21 cellular contexts compared by ENCODE assay signal in genomic region chr20:32597714-32598113, GRCh38. TPM values are rescaled to one million over a fixed set of nuclear protein-coding genes. Genes with fewer than 3 reads are reported as not detected.
DNase-seq lines count a peak whose midpoint lies in the region; ATAC-seq and TF ChIP-seq lines count a peak whose summit lies in the region.
"Had no signal": no experiment of that assay in that cellular context is flagged by ENCODE, and none has a peak within 500 bp of the region (broad histone marks: within the 10 kb centered on the region; RNA-seq: fewer than 3 reads in every experiment).

No MANE protein-coding gene starts in this region.

- no peaks in the 10 kb centered on the region for H3K9me3 ChIP-seq in HEK293 (ENCODE audit: control insufficient read depth, insufficient read depth, low read depth, low read length)
- H3K9me3 ChIP-seq: A549; BE2C; BLaER1 treated with 17β-estradiol and CSF1 and Interleukin-3, amounts not matched to agents 10 nM and 100 nM had no signal

- H3K4me3 Mint-ChIP-seq in WTC11: no peak overlapping the region
- no peak overlapping the region for H3K4me3 Mint-ChIP-seq in neural crest cell
- H3K4me3 Mint-ChIP-seq: CD14-positive monocyte; CD4-positive, alpha-beta T cell had no signal

- no peaks in the 10 kb centered on the region for H3K36me3 ChIP-seq in HEK293 (ENCODE audit: control insufficient read depth in 2 of 2, insufficient read depth in 1 of 2, low read length in 2 of 2)
- H3K36me3 ChIP-seq: BE2C; BLaER1 treated with 17β-estradiol and CSF1 and Interleukin-3, amounts not matched to agents 10 nM and 100 nM had no signal

- H3K9me3 Mint-ChIP-seq in WTC11 (no peaks in the 10 kb centered on the region), neural crest cell (no peaks in the 10 kb centered on the region)
- H3K9me3 Mint-ChIP-seq: CD14-positive monocyte; CD4-positive, alpha-beta T cell had no signal

- DNase-seq in WTC11 (ENCODE audit: low spot score): no peak
- DNase-seq in neural crest cell (ENCODE audit: low read depth, low spot score): no peak
- no peak for DNase-seq in NCI-H1694 (lab: John Stamatoyannopoulos, UW)
- DNase-seq: 8988T; ACHN; AML-193; BE2C; Calu3; CD4-positive, alpha-beta T cell; COR-L47; DMS53; DMS79 treated with DMSO at 0.1 percent for 48 hours; GF-D8; GOT3; HCEC 1CT had no signal

- no peak for TF ChIP-seq POLR2A in GM18505 (IDR thresholded peaks at IDR 0.05; ENCODE audit: borderline replicate concordance, extremely low read depth, insufficient read depth, insufficient read length)

- no peak for TF ChIP-seq CTCF in HEK293 (tag by site-specific recombination; IDR thresholded peaks at IDR 0.05)
- no peak for TF ChIP-seq CTCF in WTC11 (IDR thresholded peaks at IDR 0.05)
- no peak for TF ChIP-seq CTCF in neural crest cell (conservative IDR thresholded peaks at IDR 0.05)

- no peaks in the 10 kb centered on the region for H3K4me1 ChIP-seq in HEK293 (ENCODE audit: control insufficient read depth, insufficient read depth, low read length)
- H3K4me1 ChIP-seq: A549, BE2C had no signal

- H3K4me3 ChIP-seq in HEK293 (ENCODE audit: low read depth, low read length): no peak overlapping the region
- H3K4me3 ChIP-seq: A549; BLaER1 treated with 17β-estradiol and CSF1 and Interleukin-3, amounts not matched to agents 10 nM and 100 nM had no signal

- no peaks in the 10 kb centered on the region; the same call in 1 of the 2 replicates for H3K27me3 Mint-ChIP-seq in WTC11 (ENCODE audit: low read depth)
- no peaks in the 10 kb centered on the region for H3K27me3 Mint-ChIP-seq in neural crest cell (ENCODE audit: low read depth)
- H3K27me3 Mint-ChIP-seq: CD4-positive, alpha-beta T cell had no signal

- CTCF ChIA-PET in HEK293 (lab: Yijun Ruan, JAX) (interaction anchor here (0.7 to 1.0 kb wide), 2 partner anchors 32 to 55 kb away, joined by 3 to 4 read pairs; no protein-coding TSS in a partner anchor), WTC11 (lab: Charles Lee) (interaction anchor here (0.9 kb wide), 1 partner anchor 76 kb away, joined by 4 read pairs; no protein-coding TSS in a partner anchor)

- H3K4me1 Mint-ChIP-seq in WTC11 (no peaks in the 10 kb centered on the region), neural crest cell (no peaks in the 10 kb centered on the region)

- no peak overlapping the region for H3K27ac ChIP-seq in HEK293 (ENCODE audit: extremely low read depth, low read depth, low read length)
- H3K27ac ChIP-seq: A549 had no signal

- ATAC-seq in WTC11 (no peak), GM18505 (IDR thresholded peaks at IDR 0.05; ENCODE audit: unreplicated experiment) (no peak), HG03469 (IDR thresholded peaks at IDR 0.05; ENCODE audit: unreplicated experiment) (no peak)
- ATAC-seq: A549 had no signal

- POLR2A ChIA-PET in HEK293 (lab: Yijun Ruan, JAX) (no interaction called here), WTC11 (lab: Charles Lee) (no interaction called here)

- H3K36me3 Mint-ChIP-seq in WTC11 (no peaks in the 10 kb centered on the region), neural crest cell (ENCODE audit: low read depth) (no peaks in the 10 kb centered on the region)
- H3K36me3 Mint-ChIP-seq: CD14-positive monocyte had no signal

- H3K27ac Mint-ChIP-seq in WTC11 (no peak overlapping the region), neural crest cell (ENCODE audit: unreplicated experiment) (peak overlapping the region; percentile 63)
- H3K27ac Mint-ChIP-seq: CD14-positive monocyte; CD4-positive, alpha-beta T cell had no signal

TF ChIP-seq in HEK293, 187 proteins besides CTCF, POLR2A, EP300 and RAD21:
- TF ChIP-seq ZNF121 (tag by site-specific recombination; IDR thresholded peaks at IDR 0.05) (0 out of 2 replicates have a peak, but pooled peaks have one; percentile 57), ZNF292 (tag by site-specific recombination; IDR thresholded peaks at IDR 0.05; ENCODE audit: borderline replicate concordance, low read depth) (no peak), ZNF623 (tag by site-specific recombination; IDR thresholded peaks at IDR 0.05) (peak; percentile 91)

TF ChIP-seq in WTC11, 78 proteins besides CTCF, POLR2A, EP300 and RAD21:
- TF ChIP-seq AR (CRISPR knock-in tag; IDR thresholded peaks at IDR 0.05) (no peak), GTF2I (CRISPR knock-in tag; conservative IDR thresholded peaks at IDR 0.05) (0 out of 2 replicates have a peak, but pooled peaks have one; percentile 47)

RNA-seq across cellular contexts. Expression of gene NOL4L, which starts 12.6 kb away (rescaled TPM):
- 24.0 to 29.0 TPM (median 25.6 TPM) in 3 replicates for total RNA-seq in WTC11 (2021)
- total RNA-seq in neural crest cell: 52.3 and 53.6 TPM in 2 replicates

Comparison
In these comparisons a context has a peak if more than half of its experiments do, and no peak if none do; other contexts are left out.
1. Of the 8 proteins assayed by ChIP-seq in both HEK293 and WTC11: peak only in HEK293: ZNF121; only in WTC11: none; in both: none; in neither: 7.